Comparison of ENCODE assay signal across 1 cellular context in genomic region chr6:24060982-24061754, GRCh38.
TF ChIP-seq lines count a peak whose summit lies in the region.

No MANE protein-coding gene starts in this region.

TF ChIP-seq in GM12878, 131 proteins besides CTCF, POLR2A, EP300 and RAD21 (continued from another document):
- TF ChIP-seq ZNF592 (IDR thresholded peaks at IDR 0.05) (no peak), NR2C1 (IDR thresholded peaks at IDR 0.05) (no peak), ATF2 (IDR thresholded peaks at IDR 0.05; ENCODE audit: low read length) (peak; percentile 86), EED (IDR thresholded peaks at IDR 0.05; ENCODE audit: low read depth) (peak; percentile 59), SKIL (IDR thresholded peaks at IDR 0.05; ENCODE audit: low read depth, poor library complexity, severe bottlenecking) (peak; percentile 59), PAX5 (IDR thresholded peaks at IDR 0.05; ENCODE audit: borderline replicate concordance, low read depth, low read length) (peak; percentile 71; the same call in 1 of the 2 replicates), CHD4 (IDR thresholded peaks at IDR 0.05) (no peak), IRF4 (IDR thresholded peaks at IDR 0.05; ENCODE audit: low read depth, low read length) (peak; percentile 92)
